In the genomic region with DNA sequence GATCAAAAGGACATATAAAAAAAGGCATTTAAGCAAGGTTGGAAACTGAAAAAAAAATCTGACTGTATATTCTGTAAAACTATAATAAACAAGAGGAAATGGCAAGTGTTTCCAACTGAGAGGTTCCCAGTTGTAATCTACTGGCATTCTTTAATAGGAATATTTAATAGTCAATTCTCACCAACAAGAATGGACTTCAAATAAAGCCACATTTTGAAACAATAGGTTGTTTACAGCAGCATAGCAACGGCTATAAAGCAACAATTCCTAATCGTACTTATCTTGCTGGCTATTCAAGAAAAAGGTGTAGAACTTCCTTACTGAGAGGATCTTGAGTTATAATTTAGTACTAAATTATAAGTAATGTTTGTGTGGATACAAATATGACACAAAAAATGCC, we compare ENCODE assay signal across 33 cellular contexts.
"Had no signal": no experiment of that assay in that cellular context is flagged by ENCODE, and none has a peak within 500 bp of the region (broad histone marks: within the 10 kb centered on the region; RNA-seq: fewer than 3 reads in every experiment).

No MANE protein-coding gene starts in this region.

- H3K4me3 ChIP-seq: ovary, psoas muscle, right lobe of liver, sigmoid colon, smooth muscle cell, spleen, suprapubic skin, testis, tibial artery, transverse colon, upper lobe of right lung, uterus had no signal

- H3K27me3 ChIP-seq: neutrophil, ovary, right lobe of liver, sigmoid colon, spleen, suprapubic skin, testis, tibial artery, transverse colon, upper lobe of right lung, uterus had no signal

- DNase-seq: naive thymus-derived CD8-positive, alpha-beta T cell; nephron progenitor cell; nucleus accumbens; ovary; posterior cingulate gyrus; psoas muscle; right cardiac atrium; right lobe of liver; sigmoid colon; spleen; stimulated activated CD4-positive, alpha-beta T cell treated with anti-CD3 and anti-CD28 coated beads, Interleukin-12 subunit alpha, Interleukin-12 subunit beta, amount 100 ng/mL, for 4 hours; stimulated activated CD4-positive, alpha-beta T cell treated with anti-CD3 and anti-CD28 coated beads, Interleukin-1b, Interleukin-23, amount 100 ng/mL, for 48 hours; stimulated activated CD4-positive, alpha-beta T cell treated with anti-CD3 and anti-CD28 coated beads, Interleukin-4, amount 100 ng/mL, for 1 hour; stimulated activated CD4-positive, alpha-beta T cell treated with anti-CD3 and anti-CD28 coated beads, Interleukin-4, amount 100 ng/mL, for 4 hours; stimulated activated CD8-positive, alpha-beta memory T cell treated with anti-CD3 and anti-CD28 coated beads, Interleukin-4, amount 100 ng/mL, for 48 hours; stimulated activated naive CD4-positive, alpha-beta T cell; stimulated activated naive CD8-positive, alpha-beta T cell treated with anti-CD3 and anti-CD28 coated beads, Interleukin-15, amount 100 ng/mL, for 72 hours; stimulated activated naive CD8-positive, alpha-beta T cell treated with anti-CD3 and anti-CD28 coated beads, Interleukin-15, Interleukin-2, amounts not matched to agents 100 U/mL and 50 U/mL, for 24 hours; substantia nigra; testis; tibial artery; transverse colon; upper lobe of right lung; uterus had no signal

- H3K9me3 Mint-ChIP-seq: nephron progenitor cell; stimulated activated naive CD8-positive, alpha-beta T cell treated with anti-CD3 and anti-CD28 coated beads, Interleukin-15, amount 100 ng/mL, for 72 hours; type B pancreatic cell had no signal

- H3K4me1 ChIP-seq: parathyroid adenoma, psoas muscle, right lobe of liver, sigmoid colon, spleen, suprapubic skin, testis, tibial artery, transverse colon, upper lobe of right lung, uterus had no signal

- H3K4me2 ChIP-seq: smooth muscle cell had no signal

- H3K27me3 Mint-ChIP-seq: natural killer cell treated with Interleukin-12 subunit alpha and Interleukin-12 subunit beta and Interleukin-15 and Interleukin-18, amount 100 ng/mL, for 72 hours; progenitor cell of endocrine pancreas; stimulated activated memory B cell treated with anti-CD40 and anti-IgM and Interleukin-4, amounts not matched to agents 10 μg/mL and 1 μg/mL and 100 μg/mL, for 72 hours; stimulated activated naive CD8-positive, alpha-beta T cell treated with anti-CD3 and anti-CD28 coated beads, Interleukin-15, amount 100 ng/mL, for 72 hours; type B pancreatic cell had no signal

- H3K79me2 ChIP-seq: parathyroid adenoma had no signal

- H3K4me1 Mint-ChIP-seq: naive thymus-derived CD8-positive, alpha-beta T cell; nephron progenitor cell; neural crest cell; stimulated activated memory B cell treated with anti-CD40 and anti-IgM and Interleukin-4, amounts not matched to agents 10 μg/mL and 1 μg/mL and 100 μg/mL, for 72 hours; stimulated activated naive CD8-positive, alpha-beta T cell treated with anti-CD3 and anti-CD28 coated beads, Interleukin-15, amount 100 ng/mL, for 72 hours had no signal

- H3K36me3 Mint-ChIP-seq: naive thymus-derived CD8-positive, alpha-beta T cell; natural killer cell treated with Interleukin-12 subunit alpha and Interleukin-12 subunit beta and Interleukin-15 and Interleukin-18, amount 100 ng/mL, for 72 hours; stimulated activated memory B cell treated with anti-CD40 and anti-IgM and Interleukin-4, amounts not matched to agents 10 μg/mL and 1 μg/mL and 100 μg/mL, for 72 hours; type B pancreatic cell had no signal

- H3K9me3 ChIP-seq: neutrophil, ovary, right lobe of liver, suprapubic skin, testis, tibial artery, transverse colon, upper lobe of right lung, uterus had no signal

- H3K36me3 ChIP-seq: neutrophil, ovary, right lobe of liver, sigmoid colon, spleen, suprapubic skin, tibial artery, transverse colon, upper lobe of right lung, uterus had no signal

- H3K27ac Mint-ChIP-seq: naive thymus-derived CD8-positive, alpha-beta T cell; natural killer cell treated with Interleukin-12 subunit alpha and Interleukin-12 subunit beta and Interleukin-15 and Interleukin-18, amount 100 ng/mL, for 72 hours; nephron progenitor cell; progenitor cell of endocrine pancreas; stimulated activated memory B cell treated with anti-CD40 and anti-IgM and Interleukin-4, amounts not matched to agents 10 μg/mL and 1 μg/mL and 100 μg/mL, for 72 hours; stimulated activated naive CD8-positive, alpha-beta T cell treated with anti-CD3 and anti-CD28 coated beads, Interleukin-15, amount 100 ng/mL, for 72 hours; type B pancreatic cell had no signal

- H3K27ac ChIP-seq: neutrophil, ovary, parathyroid adenoma, psoas muscle, right lobe of liver, sigmoid colon, spleen, suprapubic skin, testis, tibial artery, transverse colon, upper lobe of right lung, uterus had no signal

- H3K9ac ChIP-seq: parathyroid adenoma had no signal

- H3K4me3 Mint-ChIP-seq: naive thymus-derived CD8-positive, alpha-beta T cell; natural killer cell treated with Interleukin-12 subunit alpha and Interleukin-12 subunit beta and Interleukin-15 and Interleukin-18, amount 100 ng/mL, for 72 hours; nephron progenitor cell; neural crest cell; stimulated activated memory B cell treated with anti-CD40 and anti-IgM and Interleukin-4, amounts not matched to agents 10 μg/mL and 1 μg/mL and 100 μg/mL, for 72 hours; stimulated activated naive CD8-positive, alpha-beta T cell treated with anti-CD3 and anti-CD28 coated beads, Interleukin-15, amount 100 ng/mL, for 72 hours; type B pancreatic cell had no signal

- H2AFZ ChIP-seq: parathyroid adenoma had no signal

- ATAC-seq: naive thymus-derived CD8-positive, alpha-beta T cell; natural killer cell treated with Interleukin-12 subunit alpha and Interleukin-12 subunit beta and Interleukin-15 and Interleukin-18, amount 100 ng/mL, for 72 hours; psoas muscle; right cardiac atrium; right lobe of liver; stimulated activated memory B cell treated with anti-CD40 and anti-IgM and Interleukin-4, amounts not matched to agents 10 μg/mL and 1 μg/mL and 100 μg/mL, for 72 hours; stimulated activated naive CD8-positive, alpha-beta T cell treated with anti-CD3 and anti-CD28 coated beads, Interleukin-15, amount 100 ng/mL, for 72 hours; stimulated activated naive CD8-positive, alpha-beta T cell treated with anti-CD3 and anti-CD28 coated beads, Interleukin-15, Interleukin-2, amounts not matched to agents 100 U/mL and 50 U/mL, for 24 hours; upper lobe of right lung had no signal
